ENCODE assay signal across 8 cellular contexts in the genomic region with DNA sequence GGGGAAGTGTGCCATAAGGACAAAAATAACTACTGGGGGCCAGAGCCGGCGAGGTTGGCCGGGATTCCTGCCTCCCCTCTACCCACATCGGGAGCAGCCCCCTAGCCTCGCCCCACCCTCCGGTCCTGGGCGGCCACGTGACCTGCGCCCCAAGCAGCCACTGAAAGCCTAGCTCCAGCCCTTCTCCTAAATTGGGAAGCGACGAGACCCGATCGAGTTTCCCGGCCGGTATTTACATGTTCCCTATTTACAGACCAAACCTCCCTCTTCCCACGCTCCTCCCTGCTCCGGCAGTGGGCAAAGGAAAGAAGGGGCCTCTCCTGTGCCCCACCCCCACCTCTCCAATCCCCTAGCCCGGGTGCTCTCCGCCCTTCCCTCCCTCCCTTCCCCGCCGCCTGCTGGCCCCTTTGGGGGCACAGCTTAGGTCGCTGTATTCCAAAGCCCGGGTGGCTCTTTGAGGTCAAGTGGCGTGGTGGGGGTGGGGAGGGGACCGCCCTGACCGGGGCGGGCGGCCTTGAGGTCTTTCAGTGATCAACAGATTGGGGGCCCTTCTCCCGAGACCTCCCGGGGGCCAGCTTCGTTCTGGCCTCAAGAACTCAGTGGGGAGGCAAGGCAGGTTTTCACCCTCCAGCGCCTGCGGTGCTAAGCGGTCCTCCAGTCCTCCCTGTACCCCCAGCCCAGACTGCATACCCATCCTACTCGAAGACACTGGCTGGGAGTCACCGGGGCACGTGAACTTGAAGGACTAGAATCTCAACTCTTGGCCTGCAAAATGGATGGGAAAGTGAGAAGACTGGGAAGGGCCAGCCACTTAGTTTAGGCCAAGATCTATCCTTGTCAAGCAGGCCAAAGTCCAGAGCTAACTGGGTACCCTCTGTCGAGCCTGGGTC. TPM values are rescaled to one million over a fixed set of nuclear protein-coding genes. Genes with fewer than 3 reads are reported as not detected.
DNase-seq lines count a peak whose midpoint lies in the region; ATAC-seq and TF ChIP-seq lines count a peak whose summit lies in the region.

No MANE protein-coding gene starts in this region.

- no peak for TF ChIP-seq POLR2A in IMR-90 (IDR thresholded peaks at IDR 0.05; ENCODE audit: low read depth, low read length)

- peak overlapping the region; percentile 49 for H2AK9ac ChIP-seq in IMR-90 (replicated peaks; ENCODE audit: low read depth, low read length, poor library complexity)

- dilution Hi-C loops in IMR-90 (cut with HindIII; ENCODE audit: low sequenced_read_pairs, unreplicated experiment), result no loop called here

- in situ Hi-C loops in IMR-90 (cut with MboI; ENCODE audit: low sequenced_read_pairs), result no loop called here

- ATAC-seq in IMR-90 (ENCODE audit: low read depth) (no peak), HG02852 (IDR thresholded peaks at IDR 0.05; ENCODE audit: unreplicated experiment) (no peak)

- H3K4ac ChIP-seq in IMR-90 (ENCODE audit: low read depth, low read length), result 0 out of 2 replicates have a peak overlapping the region, but pooled peaks have one; percentile 22

- no peak overlapping the region for H3K27ac Mint-ChIP-seq in chondrocyte (ENCODE audit: unreplicated experiment)
- no peak overlapping the region for H3K27ac Mint-ChIP-seq in activated T-helper 2 cell treated with anti-CD3 and anti-CD28 coated beads, Interferon-gamma antibody, Interleukin-2, Interleukin-4, amounts not matched to agents 10 μg/mL and 5 μg/mL and 100 μg/mL, durations not matched to agents 14 hours and 24 hours and 36 hours

- H2BK120ac ChIP-seq in IMR-90 (ENCODE audit: low read depth, low read length), result no peak overlapping the region

- H3K27ac ChIP-seq in IMR-90 (ENCODE audit: insufficient read depth, low read length), result no peak overlapping the region

- CTCF ChIA-PET in IMR-90 (lab: Yijun Ruan, JAX), result no interaction called here

- no peak overlapping the region for H3K18ac ChIP-seq in IMR-90 (ENCODE audit: low read depth, low read length)

- no TSS peak for BruUV-seq in IMR-90 (replicated peaks; lab: Mats Ljungman, UMichigan)

- H3K4me3 ChIP-seq in IMR-90 (ENCODE audit: insufficient read depth, low read depth, low read length), result no peak overlapping the region
- peak overlapping the region; percentile 23 for H3K4me3 ChIP-seq in kidney epithelial cell (ENCODE audit: low read depth, low read length)
- H3K4me3 ChIP-seq in skeletal muscle satellite cell (ENCODE audit: low read length), result peak overlapping the region; percentile 58

- H3K27me3 ChIP-seq in IMR-90 (ENCODE audit: control insufficient read depth, insufficient read depth, low read length) (no peaks in the 10 kb centered on the region; the same call in 1 of the 2 replicates), kidney epithelial cell (ENCODE audit: control insufficient read depth, insufficient read depth, low read length) (no peaks in the 10 kb centered on the region), skeletal muscle satellite cell (ENCODE audit: control insufficient read depth, insufficient read depth, low read length) (peaks cover 36% of the 10 kb centered on the region)

- H3K9me1 ChIP-seq in IMR-90 (ENCODE audit: insufficient read depth, low read length), result 0 out of 2 replicates have a peak, but pooled peaks cover 5% of the 10 kb centered on the region

- peaks cover 30% of the 10 kb centered on the region for H3K4me1 Mint-ChIP-seq in chondrocyte (ENCODE audit: low read depth)
- H3K4me1 Mint-ChIP-seq in activated T-helper 2 cell treated with anti-CD3 and anti-CD28 coated beads, Interferon-gamma antibody, Interleukin-2, Interleukin-4, amounts not matched to agents 10 μg/mL and 5 μg/mL and 100 μg/mL, durations not matched to agents 14 hours and 24 hours and 36 hours (ENCODE audit: low read depth), result peaks cover 1% of the 10 kb centered on the region

- peaks cover 1% of the 10 kb centered on the region for H3K36me3 Mint-ChIP-seq in chondrocyte (ENCODE audit: low read depth)
- H3K36me3 Mint-ChIP-seq in activated T-helper 2 cell treated with anti-CD3 and anti-CD28 coated beads, Interferon-gamma antibody, Interleukin-2, Interleukin-4, amounts not matched to agents 10 μg/mL and 5 μg/mL and 100 μg/mL, durations not matched to agents 14 hours and 24 hours and 36 hours (ENCODE audit: low read depth), result no peaks in the 10 kb centered on the region

- peak overlapping the region; percentile 59 for H3K4me3 Mint-ChIP-seq in chondrocyte (ENCODE audit: unreplicated experiment)
- H3K4me3 Mint-ChIP-seq in activated T-helper 2 cell treated with anti-CD3 and anti-CD28 coated beads, Interferon-gamma antibody, Interleukin-2, Interleukin-4, amounts not matched to agents 10 μg/mL and 5 μg/mL and 100 μg/mL, durations not matched to agents 14 hours and 24 hours and 36 hours (ENCODE audit: low read depth), result no peak overlapping the region

- no peak overlapping the region for H3K23ac ChIP-seq in IMR-90 (ENCODE audit: low read depth, low read length)

- H3K9me3 ChIP-seq in IMR-90 (ENCODE audit: control insufficient read depth, insufficient read depth, low read length), result peaks cover 3% of the 10 kb centered on the region
- peaks cover 4% of the 10 kb centered on the region for H3K9me3 ChIP-seq in skeletal muscle satellite cell (replicated peaks; ENCODE audit: low read length)

- H3K36me3 ChIP-seq in IMR-90 (ENCODE audit: control insufficient read depth, insufficient read depth, low read length) (no peaks in the 10 kb centered on the region), kidney epithelial cell (ENCODE audit: control insufficient read depth, insufficient read depth, low read length) (no peaks in the 10 kb centered on the region), skeletal muscle satellite cell (ENCODE audit: insufficient read depth, low read length) (no peaks in the 10 kb centered on the region)

- H3K56ac ChIP-seq in IMR-90 (ENCODE audit: extremely low read depth, insufficient read depth, low read length), result no peak overlapping the region

- peaks cover 1% of the 10 kb centered on the region; the same call in 1 of the 2 replicates for H3K4me1 ChIP-seq in IMR-90 (ENCODE audit: control insufficient read depth, insufficient read depth, low read length)
- H3K4me1 ChIP-seq in skeletal muscle satellite cell (ENCODE audit: control insufficient read depth, insufficient read depth, low read length), result peaks cover 9% of the 10 kb centered on the region

- no peak overlapping the region; the same call in 1 of the 2 replicates for H4K91ac ChIP-seq in IMR-90 (ENCODE audit: insufficient read depth, low read depth, low read length)

- peak overlapping the region; percentile 73 for H2AFZ ChIP-seq in IMR-90 (replicated peaks; ENCODE audit: low read length, poor library complexity)

- POLR2A ChIA-PET in IMR-90 (lab: Charles Lee; ENCODE audit: unreplicated experiment), result no interaction called here

- H4K8ac ChIP-seq in IMR-90 (ENCODE audit: low read depth in 2 of 2, low read length in 2 of 2), result no peak overlapping the region

- peaks cover 4% of the 10 kb centered on the region for H3K9me3 Mint-ChIP-seq in chondrocyte (ENCODE audit: low read depth)
- H3K9me3 Mint-ChIP-seq in activated T-helper 2 cell treated with anti-CD3 and anti-CD28 coated beads, Interferon-gamma antibody, Interleukin-2, Interleukin-4, amounts not matched to agents 10 μg/mL and 5 μg/mL and 100 μg/mL, durations not matched to agents 14 hours and 24 hours and 36 hours, result no peaks in the 10 kb centered on the region

- H3K14ac ChIP-seq in IMR-90 (replicated peaks; ENCODE audit: low read depth, low read length), result no peak overlapping the region; the same call in 1 of the 2 replicates

- no peak for DNase-seq in IMR-90
- DNase-seq in chondrocyte (ENCODE audit: low spot score), result no peak
- DNase-seq in kidney epithelial cell (ENCODE audit: low read depth), result no peak
- no peak for DNase-seq in activated CD4-positive, alpha-beta T cell treated with anti-CD3 and anti-CD28 coated beads, Interleukin-2, amount 50 U/mL, for 48 hours
- DNase-seq in SHP77 treated with DMSO at 0.1 percent for 48 hours (lab: John Stamatoyannopoulos, UW), result no peak
- no peak for DNase-seq in activated T-helper 2 cell treated with anti-CD3 and anti-CD28 coated beads, Interferon-gamma antibody, Interleukin-2, Interleukin-4, amounts not matched to agents 10 μg/mL and 5 μg/mL and 100 μg/mL, durations not matched to agents 14 hours and 24 hours and 36 hours (ENCODE audit: low spot score)

- no peaks in the 10 kb centered on the region for H3K79me1 ChIP-seq in IMR-90 (ENCODE audit: low read depth in 1 of 2, low read length in 2 of 2)

- no peak overlapping the region; the same call in 1 of the 2 replicates for H4K5ac ChIP-seq in IMR-90 (ENCODE audit: low read depth, low read length)

- WGBS in IMR-90 (ENCODE audit: extremely low coverage in 2 of 2, insufficient read length in 1 of 2), 2 experiments, result no CpG with 5 or more reads among the region's 38 CpGs

- TF ChIP-seq RAD21 in IMR-90 (IDR thresholded peaks at IDR 0.05; ENCODE audit: low read length), result no peak

- TF ChIP-seq CTCF in IMR-90 (conservative IDR thresholded peaks at IDR 0.05; ENCODE audit: low read depth, low read length) (no peak), chondrocyte (IDR thresholded peaks at IDR 0.05) (peak; percentile 46), kidney epithelial cell (IDR thresholded peaks at IDR 0.05; ENCODE audit: insufficient read depth, low read length, poor library complexity, severe bottlenecking) (peak; percentile 21)

- no peak overlapping the region for H2BK20ac ChIP-seq in IMR-90 (ENCODE audit: low read depth, low read length)

- no peak overlapping the region for H2AK5ac ChIP-seq in IMR-90 (ENCODE audit: low read depth, low read length)

- H3K27me3 Mint-ChIP-seq in chondrocyte (ENCODE audit: low read depth), result no peaks in the 10 kb centered on the region
- peaks cover 63% of the 10 kb centered on the region for H3K27me3 Mint-ChIP-seq in activated T-helper 2 cell treated with anti-CD3 and anti-CD28 coated beads, Interferon-gamma antibody, Interleukin-2, Interleukin-4, amounts not matched to agents 10 μg/mL and 5 μg/mL and 100 μg/mL, durations not matched to agents 14 hours and 24 hours and 36 hours (ENCODE audit: low read depth)

- no peaks in the 10 kb centered on the region for H4K20me1 ChIP-seq in IMR-90 (ENCODE audit: insufficient read depth, low read length)

- H2BK5ac ChIP-seq in IMR-90 (ENCODE audit: low read depth, low read length, poor library complexity, severe bottlenecking), result no peak overlapping the region

- intact Hi-C loops in IMR-90 (cut with micrococcal nuclease), result no loop called here
- intact Hi-C loops in activated T-helper 2 cell treated with anti-CD3 and anti-CD28 coated beads, Interferon-gamma antibody, Interleukin-2, Interleukin-4, amounts not matched to agents 10 μg/mL and 5 μg/mL and 100 μg/mL, durations not matched to agents 14 hours and 24 hours and 36 hours (cut with micrococcal nuclease), result no loop called here

- H2BK15ac ChIP-seq in IMR-90 (ENCODE audit: low read depth, low read length), result no peak overlapping the region

- H3K9ac ChIP-seq in IMR-90 (ENCODE audit: low read depth, low read length), result no peak overlapping the region
- H3K9ac ChIP-seq in skeletal muscle satellite cell (ENCODE audit: low read depth, low read length), result peak overlapping the region; percentile 16

- H3K4me2 ChIP-seq in IMR-90 (ENCODE audit: low read depth, low read length) (no peak overlapping the region), skeletal muscle satellite cell (ENCODE audit: low read length) (peak overlapping the region; percentile 80)

RNA-seq across cellular contexts. Expression of a gene that starts 6.3 kb away (rescaled TPM):
- total RNA-seq in IMR-90 (2012; rRNA removed) (79.4 and 114 TPM in 2 replicates), chondrocyte (113 to 124 TPM (median 123 TPM) in 3 replicates), kidney epithelial cell (71.2 and 79.1 TPM in 2 replicates)
- polyA plus RNA-seq in IMR-90 (2012; rRNA removed), result 150 and 156 TPM in 2 replicates
- polyA plus RNA-seq in IMR-90 (2012; cell fraction: cytosol; rRNA removed), result 134 and 187 TPM in 2 replicates
- 152 and 213 TPM in 2 replicates for polyA plus RNA-seq in IMR-90 (2012; cell fraction: nucleus; rRNA removed; ENCODE audit: low replicate concordance)
- 38.8 and 41.3 TPM in 2 replicates for total RNA-seq in skeletal muscle satellite cell (2012; rRNA removed)
- 62.5 and 65.2 TPM in 2 replicates for total RNA-seq in activated T-helper 2 cell treated with anti-CD3 and anti-CD28 coated beads, Interferon-gamma antibody, Interleukin-2, Interleukin-4, amounts not matched to agents 10 μg/mL and 5 μg/mL and 100 μg/mL, durations not matched to agents 14 hours and 24 hours and 36 hours

RNA-seq across cellular contexts. Expression of a gene that starts 34.3 kb away (rescaled TPM):
- total RNA-seq in IMR-90 (2012; rRNA removed) (1.1 and 1.3 TPM in 2 replicates), chondrocyte (4.8 to 6.0 TPM (median 5.6 TPM) in 3 replicates), kidney epithelial cell (0.17 and 3.0 TPM in 2 replicates)
- 2.1 and 2.5 TPM in 2 replicates for polyA plus RNA-seq in IMR-90 (2012; rRNA removed)
- polyA plus RNA-seq in IMR-90 (2012; cell fraction: cytosol; rRNA removed), result 0.37 and 0.42 TPM in 2 replicates
- 8.3 and 25.0 TPM in 2 replicates for polyA plus RNA-seq in IMR-90 (2012; cell fraction: nucleus; rRNA removed; ENCODE audit: low replicate concordance)
- 0.87 and 1.0 TPM in 2 replicates for total RNA-seq in skeletal muscle satellite cell (2012; rRNA removed)
- 0.37 and 0.50 TPM in 2 replicates for total RNA-seq in activated T-helper 2 cell treated with anti-CD3 and anti-CD28 coated beads, Interferon-gamma antibody, Interleukin-2, Interleukin-4, amounts not matched to agents 10 μg/mL and 5 μg/mL and 100 μg/mL, durations not matched to agents 14 hours and 24 hours and 36 hours
